In the genomic region with DNA sequence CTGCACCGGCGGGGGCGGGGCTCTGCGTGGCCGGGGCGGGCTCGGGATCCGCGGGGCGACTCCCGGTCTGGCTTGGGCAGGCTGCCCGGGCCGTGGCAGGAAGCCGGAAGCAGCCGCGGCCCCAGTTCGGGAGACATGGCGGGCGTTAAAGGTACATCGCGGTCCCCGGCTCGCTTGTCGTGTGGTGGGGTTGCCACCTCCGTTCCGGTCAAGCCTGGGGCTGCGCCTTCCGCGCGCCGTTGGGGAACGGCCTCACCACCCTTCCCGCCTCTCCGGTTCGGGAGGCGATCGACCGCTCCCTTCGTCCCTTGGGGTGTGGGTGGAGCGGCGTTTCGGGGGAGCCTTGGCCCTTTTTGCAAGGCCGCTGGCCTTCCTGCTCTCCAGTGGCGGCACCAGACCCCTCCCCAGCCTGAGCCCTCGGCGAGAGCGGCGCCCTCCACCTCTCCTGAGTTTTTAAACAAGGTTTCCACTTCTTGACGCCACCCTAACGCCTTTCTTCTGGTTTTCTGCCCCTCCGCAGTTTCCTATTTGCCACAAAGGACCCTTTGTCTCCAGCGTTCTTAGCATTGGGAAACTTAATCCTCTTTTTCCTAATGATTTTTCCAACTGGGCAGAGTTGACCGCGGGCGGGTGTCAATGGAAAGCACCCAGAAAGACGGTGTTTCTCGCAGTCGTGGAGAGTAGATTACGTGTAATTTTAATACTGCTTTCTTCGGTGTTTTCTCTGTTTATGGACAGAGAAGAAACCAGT, we compare ENCODE assay signal across 1 cellular context.
TF ChIP-seq lines count a peak whose summit lies in the region.

A gene with protein sequence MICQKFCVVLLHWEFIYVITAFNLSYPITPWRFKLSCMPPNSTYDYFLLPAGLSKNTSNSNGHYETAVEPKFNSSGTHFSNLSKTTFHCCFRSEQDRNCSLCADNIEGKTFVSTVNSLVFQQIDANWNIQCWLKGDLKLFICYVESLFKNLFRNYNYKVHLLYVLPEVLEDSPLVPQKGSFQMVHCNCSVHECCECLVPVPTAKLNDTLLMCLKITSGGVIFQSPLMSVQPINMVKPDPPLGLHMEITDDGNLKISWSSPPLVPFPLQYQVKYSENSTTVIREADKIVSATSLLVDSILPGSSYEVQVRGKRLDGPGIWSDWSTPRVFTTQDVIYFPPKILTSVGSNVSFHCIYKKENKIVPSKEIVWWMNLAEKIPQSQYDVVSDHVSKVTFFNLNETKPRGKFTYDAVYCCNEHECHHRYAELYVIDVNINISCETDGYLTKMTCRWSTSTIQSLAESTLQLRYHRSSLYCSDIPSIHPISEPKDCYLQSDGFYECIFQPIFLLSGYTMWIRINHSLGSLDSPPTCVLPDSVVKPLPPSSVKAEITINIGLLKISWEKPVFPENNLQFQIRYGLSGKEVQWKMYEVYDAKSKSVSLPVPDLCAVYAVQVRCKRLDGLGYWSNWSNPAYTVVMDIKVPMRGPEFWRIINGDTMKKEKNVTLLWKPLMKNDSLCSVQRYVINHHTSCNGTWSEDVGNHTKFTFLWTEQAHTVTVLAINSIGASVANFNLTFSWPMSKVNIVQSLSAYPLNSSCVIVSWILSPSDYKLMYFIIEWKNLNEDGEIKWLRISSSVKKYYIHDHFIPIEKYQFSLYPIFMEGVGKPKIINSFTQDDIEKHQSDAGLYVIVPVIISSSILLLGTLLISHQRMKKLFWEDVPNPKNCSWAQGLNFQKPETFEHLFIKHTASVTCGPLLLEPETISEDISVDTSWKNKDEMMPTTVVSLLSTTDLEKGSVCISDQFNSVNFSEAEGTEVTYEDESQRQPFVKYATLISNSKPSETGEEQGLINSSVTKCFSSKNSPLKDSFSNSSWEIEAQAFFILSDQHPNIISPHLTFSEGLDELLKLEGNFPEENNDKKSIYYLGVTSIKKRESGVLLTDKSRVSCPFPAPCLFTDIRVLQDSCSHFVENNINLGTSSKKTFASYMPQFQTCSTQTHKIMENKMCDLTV (plus strand): TSS at position 79 of the 751 bp plus-strand sequence. CDS start 144,898 bp downstream, outside the sequence.
A gene with protein sequence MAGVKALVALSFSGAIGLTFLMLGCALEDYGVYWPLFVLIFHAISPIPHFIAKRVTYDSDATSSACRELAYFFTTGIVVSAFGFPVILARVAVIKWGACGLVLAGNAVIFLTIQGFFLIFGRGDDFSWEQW (plus strand): TSS at position 79 of the 751 bp plus-strand sequence. CDS start 57 bp downstream, at position 136.

TF ChIP-seq in HepG2, 621 proteins besides CTCF, POLR2A, EP300 and RAD21 (continued from another document and continues in another):
- TF ChIP-seq, protein P1, sequence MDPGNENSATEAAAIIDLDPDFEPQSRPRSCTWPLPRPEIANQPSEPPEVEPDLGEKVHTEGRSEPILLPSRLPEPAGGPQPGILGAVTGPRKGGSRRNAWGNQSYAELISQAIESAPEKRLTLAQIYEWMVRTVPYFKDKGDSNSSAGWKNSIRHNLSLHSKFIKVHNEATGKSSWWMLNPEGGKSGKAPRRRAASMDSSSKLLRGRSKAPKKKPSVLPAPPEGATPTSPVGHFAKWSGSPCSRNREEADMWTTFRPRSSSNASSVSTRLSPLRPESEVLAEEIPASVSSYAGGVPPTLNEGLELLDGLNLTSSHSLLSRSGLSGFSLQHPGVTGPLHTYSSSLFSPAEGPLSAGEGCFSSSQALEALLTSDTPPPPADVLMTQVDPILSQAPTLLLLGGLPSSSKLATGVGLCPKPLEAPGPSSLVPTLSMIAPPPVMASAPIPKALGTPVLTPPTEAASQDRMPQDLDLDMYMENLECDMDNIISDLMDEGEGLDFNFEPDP (CRISPR knock-in tag; conservative IDR thresholded peaks at IDR 0.05), result no peak
- TF ChIP-seq ZNF484 (CRISPR knock-in tag; IDR thresholded peaks at IDR 0.05; ENCODE audit: borderline replicate concordance, low read depth) (no peak), SP5 (CRISPR knock-in tag; IDR thresholded peaks at IDR 0.05; ENCODE audit: borderline replicate concordance, low read depth) (0 out of 2 replicates have a peak, but pooled peaks have one; percentile 15), ZNF703 (CRISPR knock-in tag; IDR thresholded peaks at IDR 0.05; ENCODE audit: borderline replicate concordance) (no peak), ZNF430 (CRISPR knock-in tag; IDR thresholded peaks at IDR 0.05) (no peak), NFE2 (CRISPR knock-in tag; IDR thresholded peaks at IDR 0.05) (no peak), NFE2L2 (IDR thresholded peaks at IDR 0.05; ENCODE audit: low read length) (no peak), ERF (CRISPR knock-in tag; IDR thresholded peaks at IDR 0.05) (peak; percentile 88), ESRRA (CRISPR knock-in tag; IDR thresholded peaks at IDR 0.05; ENCODE audit: low read depth) (no peak), MAFK (conservative IDR thresholded peaks at IDR 0.05 in 1 of 2, IDR thresholded peaks at IDR 0.05 in 1 of 2; ENCODE audit: low read length in 2 of 2) (no peak), ZNF766 (CRISPR knock-in tag; IDR thresholded peaks at IDR 0.05; ENCODE audit: borderline replicate concordance) (no peak), STAT5B (CRISPR knock-in tag; IDR thresholded peaks at IDR 0.05) (0 out of 2 replicates have a peak, but pooled peaks have one; percentile 53), ARNTL (CRISPR knock-in tag; IDR thresholded peaks at IDR 0.05) (no peak)
- TF ChIP-seq, protein P2, sequence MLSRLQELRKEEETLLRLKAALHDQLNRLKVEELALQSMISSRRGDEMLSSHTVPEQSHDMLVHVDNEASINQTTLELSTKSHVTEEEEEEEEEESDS (CRISPR knock-in tag; IDR thresholded peaks at IDR 0.05; ENCODE audit: borderline replicate concordance), result no peak
- TF ChIP-seq, protein P3, sequence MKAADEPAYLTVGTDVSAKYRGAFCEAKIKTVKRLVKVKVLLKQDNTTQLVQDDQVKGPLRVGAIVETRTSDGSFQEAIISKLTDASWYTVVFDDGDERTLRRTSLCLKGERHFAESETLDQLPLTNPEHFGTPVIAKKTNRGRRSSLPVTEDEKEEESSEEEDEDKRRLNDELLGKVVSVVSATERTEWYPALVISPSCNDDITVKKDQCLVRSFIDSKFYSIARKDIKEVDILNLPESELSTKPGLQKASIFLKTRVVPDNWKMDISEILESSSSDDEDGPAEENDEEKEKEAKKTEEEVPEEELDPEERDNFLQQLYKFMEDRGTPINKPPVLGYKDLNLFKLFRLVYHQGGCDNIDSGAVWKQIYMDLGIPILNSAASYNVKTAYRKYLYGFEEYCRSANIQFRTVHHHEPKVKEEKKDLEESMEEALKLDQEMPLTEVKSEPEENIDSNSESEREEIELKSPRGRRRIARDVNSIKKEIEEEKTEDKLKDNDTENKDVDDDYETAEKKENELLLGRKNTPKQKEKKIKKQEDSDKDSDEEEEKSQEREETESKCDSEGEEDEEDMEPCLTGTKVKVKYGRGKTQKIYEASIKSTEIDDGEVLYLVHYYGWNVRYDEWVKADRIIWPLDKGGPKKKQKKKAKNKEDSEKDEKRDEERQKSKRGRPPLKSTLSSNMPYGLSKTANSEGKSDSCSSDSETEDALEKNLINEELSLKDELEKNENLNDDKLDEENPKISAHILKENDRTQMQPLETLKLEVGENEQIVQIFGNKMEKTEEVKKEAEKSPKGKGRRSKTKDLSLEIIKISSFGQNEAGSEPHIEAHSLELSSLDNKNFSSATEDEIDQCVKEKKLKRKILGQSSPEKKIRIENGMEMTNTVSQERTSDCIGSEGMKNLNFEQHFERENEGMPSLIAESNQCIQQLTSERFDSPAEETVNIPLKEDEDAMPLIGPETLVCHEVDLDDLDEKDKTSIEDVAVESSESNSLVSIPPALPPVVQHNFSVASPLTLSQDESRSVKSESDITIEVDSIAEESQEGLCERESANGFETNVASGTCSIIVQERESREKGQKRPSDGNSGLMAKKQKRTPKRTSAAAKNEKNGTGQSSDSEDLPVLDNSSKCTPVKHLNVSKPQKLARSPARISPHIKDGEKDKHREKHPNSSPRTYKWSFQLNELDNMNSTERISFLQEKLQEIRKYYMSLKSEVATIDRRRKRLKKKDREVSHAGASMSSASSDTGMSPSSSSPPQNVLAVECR (CRISPR knock-in tag; IDR thresholded peaks at IDR 0.05; ENCODE audit: borderline replicate concordance), result peak; percentile 83
- TF ChIP-seq, protein P4, sequence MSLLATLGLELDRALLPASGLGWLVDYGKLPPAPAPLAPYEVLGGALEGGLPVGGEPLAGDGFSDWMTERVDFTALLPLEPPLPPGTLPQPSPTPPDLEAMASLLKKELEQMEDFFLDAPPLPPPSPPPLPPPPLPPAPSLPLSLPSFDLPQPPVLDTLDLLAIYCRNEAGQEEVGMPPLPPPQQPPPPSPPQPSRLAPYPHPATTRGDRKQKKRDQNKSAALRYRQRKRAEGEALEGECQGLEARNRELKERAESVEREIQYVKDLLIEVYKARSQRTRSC (CRISPR knock-in tag; IDR thresholded peaks at IDR 0.05; ENCODE audit: low read depth), result no peak
- TF ChIP-seq, protein P5, sequence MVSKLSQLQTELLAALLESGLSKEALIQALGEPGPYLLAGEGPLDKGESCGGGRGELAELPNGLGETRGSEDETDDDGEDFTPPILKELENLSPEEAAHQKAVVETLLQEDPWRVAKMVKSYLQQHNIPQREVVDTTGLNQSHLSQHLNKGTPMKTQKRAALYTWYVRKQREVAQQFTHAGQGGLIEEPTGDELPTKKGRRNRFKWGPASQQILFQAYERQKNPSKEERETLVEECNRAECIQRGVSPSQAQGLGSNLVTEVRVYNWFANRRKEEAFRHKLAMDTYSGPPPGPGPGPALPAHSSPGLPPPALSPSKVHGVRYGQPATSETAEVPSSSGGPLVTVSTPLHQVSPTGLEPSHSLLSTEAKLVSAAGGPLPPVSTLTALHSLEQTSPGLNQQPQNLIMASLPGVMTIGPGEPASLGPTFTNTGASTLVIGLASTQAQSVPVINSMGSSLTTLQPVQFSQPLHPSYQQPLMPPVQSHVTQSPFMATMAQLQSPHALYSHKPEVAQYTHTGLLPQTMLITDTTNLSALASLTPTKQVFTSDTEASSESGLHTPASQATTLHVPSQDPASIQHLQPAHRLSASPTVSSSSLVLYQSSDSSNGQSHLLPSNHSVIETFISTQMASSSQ (IDR thresholded peaks at IDR 0.05; ENCODE audit: low read depth), result no peak
- TF ChIP-seq, protein P5 (CRISPR knock-in tag; IDR thresholded peaks at IDR 0.05; ENCODE audit: borderline replicate concordance), result peak; percentile 43; the same call in 1 of the 2 replicates
- TF ChIP-seq, protein P6, sequence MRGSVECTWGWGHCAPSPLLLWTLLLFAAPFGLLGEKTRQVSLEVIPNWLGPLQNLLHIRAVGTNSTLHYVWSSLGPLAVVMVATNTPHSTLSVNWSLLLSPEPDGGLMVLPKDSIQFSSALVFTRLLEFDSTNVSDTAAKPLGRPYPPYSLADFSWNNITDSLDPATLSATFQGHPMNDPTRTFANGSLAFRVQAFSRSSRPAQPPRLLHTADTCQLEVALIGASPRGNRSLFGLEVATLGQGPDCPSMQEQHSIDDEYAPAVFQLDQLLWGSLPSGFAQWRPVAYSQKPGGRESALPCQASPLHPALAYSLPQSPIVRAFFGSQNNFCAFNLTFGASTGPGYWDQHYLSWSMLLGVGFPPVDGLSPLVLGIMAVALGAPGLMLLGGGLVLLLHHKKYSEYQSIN (CRISPR knock-in tag; IDR thresholded peaks at IDR 0.05; ENCODE audit: borderline replicate concordance), result no peak
- TF ChIP-seq, protein P7, sequence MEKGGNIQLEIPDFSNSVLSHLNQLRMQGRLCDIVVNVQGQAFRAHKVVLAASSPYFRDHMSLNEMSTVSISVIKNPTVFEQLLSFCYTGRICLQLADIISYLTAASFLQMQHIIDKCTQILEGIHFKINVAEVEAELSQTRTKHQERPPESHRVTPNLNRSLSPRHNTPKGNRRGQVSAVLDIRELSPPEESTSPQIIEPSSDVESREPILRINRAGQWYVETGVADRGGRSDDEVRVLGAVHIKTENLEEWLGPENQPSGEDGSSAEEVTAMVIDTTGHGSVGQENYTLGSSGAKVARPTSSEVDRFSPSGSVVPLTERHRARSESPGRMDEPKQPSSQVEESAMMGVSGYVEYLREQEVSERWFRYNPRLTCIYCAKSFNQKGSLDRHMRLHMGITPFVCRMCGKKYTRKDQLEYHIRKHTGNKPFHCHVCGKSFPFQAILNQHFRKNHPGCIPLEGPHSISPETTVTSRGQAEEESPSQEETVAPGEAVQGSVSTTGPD (CRISPR knock-in tag; IDR thresholded peaks at IDR 0.05), result peak; percentile 54; the same call in 1 of the 2 replicates
- TF ChIP-seq, protein P8, sequence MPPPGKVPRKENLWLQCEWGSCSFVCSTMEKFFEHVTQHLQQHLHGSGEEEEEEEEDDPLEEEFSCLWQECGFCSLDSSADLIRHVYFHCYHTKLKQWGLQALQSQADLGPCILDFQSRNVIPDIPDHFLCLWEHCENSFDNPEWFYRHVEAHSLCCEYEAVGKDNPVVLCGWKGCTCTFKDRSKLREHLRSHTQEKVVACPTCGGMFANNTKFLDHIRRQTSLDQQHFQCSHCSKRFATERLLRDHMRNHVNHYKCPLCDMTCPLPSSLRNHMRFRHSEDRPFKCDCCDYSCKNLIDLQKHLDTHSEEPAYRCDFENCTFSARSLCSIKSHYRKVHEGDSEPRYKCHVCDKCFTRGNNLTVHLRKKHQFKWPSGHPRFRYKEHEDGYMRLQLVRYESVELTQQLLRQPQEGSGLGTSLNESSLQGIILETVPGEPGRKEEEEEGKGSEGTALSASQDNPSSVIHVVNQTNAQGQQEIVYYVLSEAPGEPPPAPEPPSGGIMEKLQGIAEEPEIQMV (CRISPR knock-in tag; IDR thresholded peaks at IDR 0.05; ENCODE audit: low read depth), result peak; percentile 51; the same call in 1 of the 2 replicates
- TF ChIP-seq, protein P9, sequence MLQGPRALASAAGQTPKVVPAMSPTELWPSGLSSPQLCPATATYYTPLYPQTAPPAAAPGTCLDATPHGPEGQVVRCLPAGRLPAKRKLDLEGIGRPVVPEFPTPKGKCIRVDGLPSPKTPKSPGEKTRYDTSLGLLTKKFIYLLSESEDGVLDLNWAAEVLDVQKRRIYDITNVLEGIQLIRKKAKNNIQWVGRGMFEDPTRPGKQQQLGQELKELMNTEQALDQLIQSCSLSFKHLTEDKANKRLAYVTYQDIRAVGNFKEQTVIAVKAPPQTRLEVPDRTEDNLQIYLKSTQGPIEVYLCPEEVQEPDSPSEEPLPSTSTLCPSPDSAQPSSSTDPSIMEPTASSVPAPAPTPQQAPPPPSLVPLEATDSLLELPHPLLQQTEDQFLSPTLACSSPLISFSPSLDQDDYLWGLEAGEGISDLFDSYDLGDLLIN (CRISPR knock-in tag; IDR thresholded peaks at IDR 0.05; ENCODE audit: borderline replicate concordance), result peak; percentile 73; the same call in 1 of the 2 replicates
